Comparison of ENCODE assay signal across 11 cellular contexts in the genomic region with DNA sequence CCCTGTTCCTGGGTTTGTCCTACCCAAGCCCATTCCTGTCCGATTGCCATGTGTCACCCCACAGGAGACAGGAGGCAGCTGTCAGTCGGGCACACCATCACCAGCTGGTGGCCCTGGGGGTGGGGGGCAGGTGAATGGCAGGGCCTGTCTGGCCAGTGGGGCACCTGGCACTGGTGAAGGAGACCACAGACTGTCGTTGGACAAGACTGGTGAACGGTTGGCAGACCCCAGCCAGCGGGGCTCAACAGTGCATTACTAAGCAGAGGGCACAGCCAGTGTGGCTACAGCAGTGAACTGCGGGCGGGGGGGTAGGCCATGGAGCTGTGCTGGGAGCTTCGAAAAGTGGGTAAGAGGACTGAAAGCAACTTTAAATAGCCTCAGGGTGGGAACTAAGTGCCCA. TPM values are rescaled to one million over a fixed set of nuclear protein-coding genes. Genes with fewer than 3 reads are reported as not detected.
DNase-seq lines count a peak whose midpoint lies in the region; ATAC-seq and TF ChIP-seq lines count a peak whose summit lies in the region.
"Had no signal": no experiment of that assay in that cellular context is flagged by ENCODE, and none has a peak within 500 bp of the region (broad histone marks: within the 10 kb centered on the region; RNA-seq: fewer than 3 reads in every experiment).

No MANE protein-coding gene starts in this region.

- H3K27me3 Mint-ChIP-seq in activated naive CD8-positive, alpha-beta T cell treated with anti-CD3 and anti-CD28 coated beads for 36 hours: no peaks in the 10 kb centered on the region
- peaks cover 43% of the 10 kb centered on the region for H3K27me3 Mint-ChIP-seq in mesothelial cell of epicardium (ENCODE audit: low read depth)

- intact Hi-C loops in aorta (cut with DNase I): no loop called here

- H3K4me3 ChIP-seq in aorta (ENCODE audit: low read length in 2 of 2): no peak overlapping the region
- H3K4me3 ChIP-seq: thyroid gland had no signal

- H3K9me3 ChIP-seq in aorta (ENCODE audit: control insufficient read depth, low read length): no peaks in the 10 kb centered on the region
- H3K9me3 ChIP-seq: thyroid gland had no signal

- no peak for TF ChIP-seq CTCF in mesothelial cell of epicardium (IDR thresholded peaks at IDR 0.05; ENCODE audit: unreplicated experiment)
- TF ChIP-seq CTCF in GM20000 (IDR thresholded peaks at IDR 0.05; ENCODE audit: extremely low read depth, missing control alignments): no peak

- H3K9me3 Mint-ChIP-seq in activated naive CD8-positive, alpha-beta T cell treated with anti-CD3 and anti-CD28 coated beads for 36 hours: no peaks in the 10 kb centered on the region
- H3K9me3 Mint-ChIP-seq in mesothelial cell of epicardium: no peaks in the 10 kb centered on the region

- H3K4me1 ChIP-seq in aorta (ENCODE audit: control insufficient read depth in 1 of 2, insufficient read depth in 2 of 2, low read length in 2 of 2): no peaks in the 10 kb centered on the region

- WGBS in aorta, 2 donors: 88 to 90% methylated on average over 8 of the region's 8 CpGs

- no peak for ATAC-seq in HG02885 (IDR thresholded peaks at IDR 0.05; ENCODE audit: poor library complexity, unreplicated experiment)
- ATAC-seq in aorta (ENCODE audit: low FRiP score): no peak

- H3K27ac Mint-ChIP-seq in activated naive CD8-positive, alpha-beta T cell treated with anti-CD3 and anti-CD28 coated beads for 36 hours: peak overlapping the region; percentile 88
- H3K27ac Mint-ChIP-seq in mesothelial cell of epicardium: no peak overlapping the region

- H3K27me3 ChIP-seq in aorta (ENCODE audit: control insufficient read depth in 1 of 2, insufficient read depth in 2 of 2, low read length in 1 of 2): no peaks in the 10 kb centered on the region
- H3K27me3 ChIP-seq: thyroid gland had no signal

- H3K27ac ChIP-seq in aorta (ENCODE audit: low read depth in 1 of 2, low read length in 2 of 2): no peak overlapping the region
- H3K27ac ChIP-seq: thyroid gland had no signal

- H3K36me3 ChIP-seq in aorta (ENCODE audit: control insufficient read depth in 1 of 2, insufficient read depth in 2 of 2, low read length in 1 of 2): no peaks in the 10 kb centered on the region
- H3K36me3 ChIP-seq: thyroid gland had no signal

- peak; percentile 8 for DNase-seq in stimulated activated naive CD4-positive, alpha-beta T cell treated with Interleukin-2 at 50 U/mL for 16 hours (lab: John Stamatoyannopoulos, UW)
- no peak for DNase-seq in stimulated activated naive CD4-positive, alpha-beta T cell (lab: John Stamatoyannopoulos, UW)
- peak; percentile 38 for DNase-seq in activated naive CD8-positive, alpha-beta T cell treated with anti-CD3 and anti-CD28 coated beads for 36 hours
- DNase-seq in mesothelial cell of epicardium (ENCODE audit: low spot score in 2 of 2, unreplicated experiment in 2 of 2): no peak
- DNase-seq in GM20000 (ENCODE audit: low spot score): no peak
- no peak for DNase-seq in OCI-M2 (lab: John Stamatoyannopoulos, UW; ENCODE audit: unreplicated experiment)
- DNase-seq in aorta: no peak
- DNase-seq: COR-L47, NCI-H1105 treated with DMSO at 0.1 percent for 48 hours, thyroid gland had no signal

- peaks cover 74% of the 10 kb centered on the region for H3K4me1 Mint-ChIP-seq in activated naive CD8-positive, alpha-beta T cell treated with anti-CD3 and anti-CD28 coated beads for 36 hours
- H3K4me1 Mint-ChIP-seq in mesothelial cell of epicardium: peaks cover 19% of the 10 kb centered on the region

- peaks cover 51% of the 10 kb centered on the region for H3K36me3 Mint-ChIP-seq in activated naive CD8-positive, alpha-beta T cell treated with anti-CD3 and anti-CD28 coated beads for 36 hours
- H3K36me3 Mint-ChIP-seq in mesothelial cell of epicardium: no peaks in the 10 kb centered on the region

- H3K4me3 Mint-ChIP-seq in activated naive CD8-positive, alpha-beta T cell treated with anti-CD3 and anti-CD28 coated beads for 36 hours: peak overlapping the region; percentile 94
- peak overlapping the region; percentile 59 for H3K4me3 Mint-ChIP-seq in mesothelial cell of epicardium

RNA-seq across cellular contexts. Expression of a gene that starts 2.1 kb away (rescaled TPM):
- 10 to 100 TPM; 48.8 to 51.4 TPM for total RNA-seq in activated naive CD8-positive, alpha-beta T cell treated with anti-CD3 and anti-CD28 coated beads for 36 hours
- 4.6 to 6.0 TPM (median 5.0 TPM) in 3 replicates for total RNA-seq in mesothelial cell of epicardium
- total RNA-seq in aorta: 1 to 10 TPM; 2.3 to 4.1 TPM
- polyA plus RNA-seq in aorta: 1 to 10 TPM in 1 of 2 donors, under 1 TPM in 1; 0.54 to 1.8 TPM

RNA-seq across cellular contexts. Expression of a gene that starts 29.3 kb away (rescaled TPM):
- 10 to 100 TPM; 56.6 to 56.8 TPM for total RNA-seq in activated naive CD8-positive, alpha-beta T cell treated with anti-CD3 and anti-CD28 coated beads for 36 hours
- total RNA-seq in mesothelial cell of epicardium (43.2 to 49.6 TPM (median 47.1 TPM) in 3 replicates), aorta (10 to 100 TPM; 25.1 to 27.0 TPM)
- 10 to 100 TPM; 28.9 to 45.3 TPM for polyA plus RNA-seq in aorta

Comparison
In these comparisons a context has a peak if more than half of its experiments do, and no peak if none do; other contexts are left out.
1. DNase-seq: peak in stimulated activated naive CD4-positive, alpha-beta T cell treated with Interleukin-2 at 50 U/mL for 16 hours (single experiment) and activated naive CD8-positive, alpha-beta T cell treated with anti-CD3 and anti-CD28 coated beads for 36 hours (single experiment); none in stimulated activated naive CD4-positive, alpha-beta T cell (0 of 6), mesothelial cell of epicardium (0 of 2), GM20000 (single experiment), OCI-M2 (single experiment) and aorta (0 of 2).